In genomic region chr15:51931638-51932037, GRCh38 we compare ENCODE assay signal across 28 cellular contexts. TPM values are rescaled to one million over a fixed set of nuclear protein-coding genes. Genes with fewer than 3 reads are reported as not detected.
DNase-seq lines count a peak whose midpoint lies in the region; ATAC-seq and TF ChIP-seq lines count a peak whose summit lies in the region.
"Had no signal": no experiment of that assay in that cellular context is flagged by ENCODE, and none has a peak within 500 bp of the region (broad histone marks: within the 10 kb centered on the region; RNA-seq: fewer than 3 reads in every experiment).

No MANE protein-coding gene starts in this region.

- ATAC-seq in GM18868 (IDR thresholded peaks at IDR 0.05; ENCODE audit: unreplicated experiment), result no peak
- ATAC-seq: activated T-cell treated with anti-CD3 and anti-CD28 coated beads, Interleukin-2, amount 50 U/mL, for 4 hours; upper lobe of right lung had no signal

- no peaks in the 10 kb centered on the region for H3K27me3 ChIP-seq in BJ (ENCODE audit: control insufficient read depth, insufficient read depth, low read length)
- H3K27me3 ChIP-seq in adipocyte (replicated peaks; ENCODE audit: control insufficient read depth, insufficient read depth, low read length), result no peaks in the 10 kb centered on the region
- H3K27me3 ChIP-seq: adrenal gland, Peyer's patch, SJSA1, upper lobe of right lung had no signal

- no peak overlapping the region for H3K9ac ChIP-seq in adipocyte (ENCODE audit: low read length)
- H3K9ac ChIP-seq: KMS-11 had no signal

- H3K4me1 Mint-ChIP-seq in activated CD4-positive, alpha-beta memory T cell treated with anti-CD3 and anti-CD28 coated beads for 36 hours (ENCODE audit: low read depth), result peaks cover 4% of the 10 kb centered on the region

- H3K9me3 Mint-ChIP-seq in activated CD4-positive, alpha-beta memory T cell treated with anti-CD3 and anti-CD28 coated beads for 36 hours, result no peaks in the 10 kb centered on the region
- H3K9me3 Mint-ChIP-seq: activated T-cell treated with anti-CD3 and anti-CD28 coated beads, Interleukin-2, amount 50 U/mL, for 4 hours; memory B cell had no signal

- POLR2A ChIA-PET in BJ (lab: Charles Lee), result no interaction called here
- POLR2A ChIA-PET in activated CD4-positive, alpha-beta memory T cell treated with anti-CD3 and anti-CD28 coated beads for 36 hours (lab: Charles Lee), result no interaction called here

- H3K36me3 Mint-ChIP-seq in activated CD4-positive, alpha-beta memory T cell treated with anti-CD3 and anti-CD28 coated beads for 36 hours, result peaks cover 5% of the 10 kb centered on the region

- H3K36me3 ChIP-seq in BJ (ENCODE audit: control insufficient read depth, insufficient read depth, low read length), result no peaks in the 10 kb centered on the region
- peaks cover 21% of the 10 kb centered on the region for H3K36me3 ChIP-seq in adipocyte (ENCODE audit: control insufficient read depth, insufficient read depth, low read length, severe bottlenecking)
- H3K36me3 ChIP-seq: adrenal gland had no signal

- no peaks in the 10 kb centered on the region for H3K4me1 ChIP-seq in adipocyte (ENCODE audit: control insufficient read depth, insufficient read depth, low read length)
- H3K4me1 ChIP-seq: adrenal gland, Peyer's patch, SJSA1, upper lobe of right lung had no signal

- H3K4me3 Mint-ChIP-seq in activated CD4-positive, alpha-beta memory T cell treated with anti-CD3 and anti-CD28 coated beads for 36 hours, result no peak overlapping the region
- H3K4me3 Mint-ChIP-seq: activated T-cell treated with anti-CD3 and anti-CD28 coated beads, Interleukin-2, amount 50 U/mL, for 4 hours; B cell; memory B cell had no signal

- CTCF ChIA-PET in BJ (lab: Yijun Ruan, JAX), result no interaction called here
- CTCF ChIA-PET in activated CD4-positive, alpha-beta memory T cell treated with anti-CD3 and anti-CD28 coated beads for 36 hours (lab: Charles Lee), result no interaction called here

- TF ChIP-seq CTCF in BJ (IDR thresholded peaks at IDR 0.05; ENCODE audit: insufficient read depth, low read depth, low read length) (no peak), fibroblast of villous mesenchyme (IDR thresholded peaks at IDR 0.05; ENCODE audit: insufficient read depth, low read depth, low read length) (no peak)

- H3K9me3 ChIP-seq in adipocyte (ENCODE audit: control insufficient read depth, low read length), result no peaks in the 10 kb centered on the region
- H3K9me3 ChIP-seq: A549, adrenal gland, Peyer's patch, SJSA1, upper lobe of right lung had no signal

- intact Hi-C loops in activated CD4-positive, alpha-beta memory T cell treated with anti-CD3 and anti-CD28 coated beads for 36 hours (cut with micrococcal nuclease), result no loop called here

- DNase-seq in BJ (ENCODE audit: low read depth) (peak; percentile 9), HCEC 1CT (peak; percentile 49), adipocyte (ENCODE audit: low read depth) (peak; percentile 25), fibroblast of villous mesenchyme (ENCODE audit: low read depth) (peak; percentile 49), NOMO-1 treated with dmso at 0.1 percent for 144 hours (lab: John Stamatoyannopoulos, UW; ENCODE audit: unreplicated experiment) (no peak), NCI-H2107 treated with DMSO at 0.1 percent for 48 hours (lab: John Stamatoyannopoulos, UW; ENCODE audit: unreplicated experiment) (no peak)
- no peak for DNase-seq in activated CD4-positive, alpha-beta memory T cell treated with anti-CD3 and anti-CD28 coated beads for 36 hours
- DNase-seq: activated CD8-positive, alpha-beta memory T cell treated with anti-CD3 and anti-CD28 coated beads for 24 hours; activated naive CD4-positive, alpha-beta T cell; activated T-cell treated with anti-CD3 and anti-CD28 coated beads, Interleukin-2, amount 50 U/mL, for 4 hours; adrenal gland; COR-L47; cortex of kidney; DMS79; kidney glomerular epithelial cell; NCI-H1694 treated with DMSO at 0.1 percent for 48 hours; NCI-H524 treated with DMSO at 0.1 percent for 48 hours; occipital lobe; Peyer's patch; small intestine; stimulated activated CD4-positive, alpha-beta T cell treated with anti-CD3 and anti-CD28 coated beads, Interleukin-2, amount 100 ng/mL, for 24 hours; upper lobe of right lung had no signal

- no peaks in the 10 kb centered on the region for H3K27me3 Mint-ChIP-seq in activated CD4-positive, alpha-beta memory T cell treated with anti-CD3 and anti-CD28 coated beads for 36 hours
- H3K27me3 Mint-ChIP-seq: B cell, memory B cell had no signal

- no peak overlapping the region for H3K27ac Mint-ChIP-seq in activated CD4-positive, alpha-beta memory T cell treated with anti-CD3 and anti-CD28 coated beads for 36 hours
- H3K27ac Mint-ChIP-seq: B cell, memory B cell had no signal

- no peak overlapping the region for H3K4me3 ChIP-seq in BJ (ENCODE audit: low read depth, low read length)
- no peak overlapping the region for H3K4me3 ChIP-seq in adipocyte (ENCODE audit: low read length)
- H3K4me3 ChIP-seq in fibroblast of villous mesenchyme (ENCODE audit: low read depth, low read length), result no peak overlapping the region
- H3K4me3 ChIP-seq: A549, adrenal gland, Peyer's patch, SJSA1, upper lobe of right lung had no signal

RNA-seq across cellular contexts. Expression of gene LEO1, which starts 39.9 kb away (rescaled TPM):
- 1.3 and 4.5 TPM in 2 replicates for polyA plus RNA-seq in BJ (2011; rRNA removed)
- 0.76 and 2.5 TPM in 2 replicates for polyA minus RNA-seq in BJ (2011; rRNA and poly(A)+ RNA removed)
- total RNA-seq in fibroblast of villous mesenchyme, result 22.2 and 28.1 TPM in 2 replicates
- total RNA-seq in activated CD4-positive, alpha-beta memory T cell treated with anti-CD3 and anti-CD28 coated beads for 36 hours, result 10 to 100 TPM; 27.3 to 28.3 TPM

Comparison
In these comparisons a context has a peak if more than half of its experiments do, and no peak if none do; other contexts are left out.
1. DNase-seq: peak in BJ (single experiment), HCEC 1CT (single experiment), adipocyte (single experiment) and fibroblast of villous mesenchyme (single experiment); none in NOMO-1 treated with dmso at 0.1 percent for 144 hours (single experiment), NCI-H2107 treated with DMSO at 0.1 percent for 48 hours (single experiment) and activated CD4-positive, alpha-beta memory T cell treated with anti-CD3 and anti-CD28 coated beads for 36 hours (single experiment).